Comparison of ENCODE assay signal across 9 cellular contexts in the genomic region with DNA sequence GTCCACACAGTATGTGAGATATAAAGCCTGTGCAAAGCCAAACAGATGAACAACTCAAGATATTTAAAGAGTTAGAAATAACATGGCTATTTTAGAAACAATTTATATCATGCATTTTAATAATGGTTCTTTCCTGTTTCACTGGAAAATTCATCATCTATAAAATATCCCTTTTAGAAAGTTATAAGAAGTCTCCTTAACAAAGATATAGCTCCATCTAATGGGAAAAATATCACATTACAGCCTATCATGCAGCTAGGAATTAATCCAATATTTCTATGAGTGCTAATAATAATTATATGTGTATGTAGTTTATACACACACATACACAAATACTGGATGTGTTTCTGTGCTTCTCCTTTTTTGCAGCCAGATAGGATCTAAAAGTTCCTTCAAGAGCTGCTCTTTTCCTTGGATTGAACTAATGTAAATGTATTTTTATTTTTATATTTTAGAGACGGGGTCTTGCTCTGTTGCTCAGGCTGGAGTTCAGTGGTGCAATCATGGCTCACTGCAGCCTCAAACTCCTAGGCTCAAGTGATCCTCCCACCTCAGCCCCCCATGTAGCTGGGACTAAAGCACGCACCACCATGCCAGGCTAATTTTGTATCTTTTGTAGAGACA. TPM values are rescaled to one million over a fixed set of nuclear protein-coding genes. Genes with fewer than 3 reads are reported as not detected.
A peak's percentile ranks its signal among the peaks of the same experiment; 100 is the strongest.
DNase-seq lines count a peak whose midpoint lies in the region; ATAC-seq, FAIRE-seq and TF ChIP-seq lines count a peak whose summit lies in the region.
"Had no signal": no experiment of that assay in that cellular context is flagged by ENCODE, and none has a peak within 500 bp of the region (broad histone marks: within the 10 kb centered on the region; RNA-seq: fewer than 3 reads in every experiment).

No MANE protein-coding gene starts in this region.

- POLR2A ChIA-PET in Caco-2 (lab: Charles Lee), result no interaction called here

- no peaks in the 10 kb centered on the region for H3K4me1 Mint-ChIP-seq in Caco-2 (ENCODE audit: low read depth, unreplicated experiment)

- H3K27me3 Mint-ChIP-seq in Caco-2 (ENCODE audit: insufficient read depth, unreplicated experiment), result peaks cover 4% of the 10 kb centered on the region

- H3K4me1 ChIP-seq in Caco-2 (no peaks in the 10 kb centered on the region), ascending aorta (no peaks in the 10 kb centered on the region), lower lobe of right lung (no peaks in the 10 kb centered on the region)

- no peak overlapping the region for H3K27ac Mint-ChIP-seq in Caco-2 (ENCODE audit: unreplicated experiment)

- H3K4me3 ChIP-seq in Caco-2 (ENCODE audit: low read depth, low read length), result no peak overlapping the region
- H3K4me3 ChIP-seq in HL-60 (replicated peaks; ENCODE audit: insufficient read depth, low read length), result no peak overlapping the region
- H3K4me3 ChIP-seq in ascending aorta, result no peak overlapping the region
- H3K4me3 ChIP-seq in lower lobe of right lung, result no peak overlapping the region

- H3K36me3 ChIP-seq in Caco-2 (ENCODE audit: control insufficient read depth, insufficient read depth, low read length) (no peaks in the 10 kb centered on the region), ascending aorta (no peaks in the 10 kb centered on the region), lower lobe of right lung (no peaks in the 10 kb centered on the region)

- no peaks in the 10 kb centered on the region for H3K27me3 ChIP-seq in Caco-2 (replicated peaks; ENCODE audit: control insufficient read depth, insufficient read depth, low read length)
- H3K27me3 ChIP-seq in HL-60 (ENCODE audit: insufficient read depth, poor library complexity, severe bottlenecking), result peaks cover 10% of the 10 kb centered on the region
- H3K27me3 ChIP-seq in ascending aorta, result no peaks in the 10 kb centered on the region
- no peaks in the 10 kb centered on the region for H3K27me3 ChIP-seq in lower lobe of right lung (ENCODE audit: low read depth)

- H3K9me3 Mint-ChIP-seq in Caco-2 (ENCODE audit: unreplicated experiment), result no peaks in the 10 kb centered on the region

- H3K9me3 ChIP-seq in Caco-2 (no peaks in the 10 kb centered on the region), ascending aorta (no peaks in the 10 kb centered on the region), lower lobe of right lung (no peaks in the 10 kb centered on the region)

- no peak for DNase-seq in Caco-2
- DNase-seq in HL-60 (ENCODE audit: low read depth in 1 of 2, low spot score in 1 of 2), result no peak
- no peak for DNase-seq in ascending aorta (ENCODE audit: low spot score in 2 of 2)
- no peak for DNase-seq in lower lobe of right lung
- DNase-seq in activated gamma-delta T cell (lab: John Stamatoyannopoulos, UW), result no peak
- no peak for DNase-seq in urothelium cell line (ENCODE audit: low spot score)
- DNase-seq in germinal center (ENCODE audit: low spot score), result no peak
- DNase-seq in medulla oblongata (ENCODE audit: extremely low spot score), result no peak
- DNase-seq: NCI-H146 had no signal

- no TSS peak for BruUV-seq in Caco-2 (replicated peaks; lab: Mats Ljungman, UMichigan)

- no peak for ATAC-seq in lower lobe of right lung

- no peak for FAIRE-seq in urothelium cell line (lab: Jason Lieb, UNC)

- H3K27ac ChIP-seq in HL-60 (replicated peaks), result no peak overlapping the region
- no peak overlapping the region for H3K27ac ChIP-seq in ascending aorta
- H3K27ac ChIP-seq in lower lobe of right lung, result no peak overlapping the region

- no peaks in the 10 kb centered on the region for H3K36me3 Mint-ChIP-seq in Caco-2 (ENCODE audit: insufficient read depth, unreplicated experiment)

- CTCF ChIA-PET in Caco-2 (lab: Charles Lee), result interaction anchor here (0.6 to 1.1 kb wide), 8 partner anchors 8 to 437 kb away, joined by 3 to 8 read pairs (median 4); no protein-coding TSS in a partner anchor

- peak; percentile 10 to 28 for TF ChIP-seq CTCF in Caco-2 (IDR thresholded peaks at IDR 0.05; ENCODE audit: insufficient read depth in 1 of 2, low read depth in 1 of 2, low read length in 1 of 2, severe bottlenecking in 1 of 2, unreplicated experiment in 1 of 2)
- TF ChIP-seq CTCF in HL-60 (IDR thresholded peaks at IDR 0.05; ENCODE audit: insufficient read depth, low read length), result peak; percentile 7
- peak in 2 of 3 experiments; percentile 11 to 51 for TF ChIP-seq CTCF in ascending aorta (IDR thresholded peaks at IDR 0.05)
- peak; percentile 31 for TF ChIP-seq CTCF in lower lobe of right lung (IDR thresholded peaks at IDR 0.05)

- intact Hi-C loops in Caco-2 (cut with micrococcal nuclease; ENCODE audit: unreplicated experiment), result loop anchor here (1.0 kb wide), 1 partner anchor 434 kb away; no protein-coding TSS in a partner anchor
- intact Hi-C loops in ascending aorta (cut with DNase I), result loop anchor here (1.0 kb wide), 1 partner anchor 434 kb away; no protein-coding TSS in a partner anchor
- intact Hi-C loops in lower lobe of right lung (cut with DNase I), result no loop called here

- no peak overlapping the region for H3K4me3 Mint-ChIP-seq in Caco-2 (ENCODE audit: unreplicated experiment)

RNA-seq across cellular contexts. Expression of a gene that starts 21.6 kb away (rescaled TPM):
- total RNA-seq in Caco-2 (2022), result 31.1 and 37.7 TPM in 2 replicates
- total RNA-seq in ascending aorta, result 39.2 TPM
- total RNA-seq in lower lobe of right lung, result 25.3 TPM
